In the genomic region with DNA sequence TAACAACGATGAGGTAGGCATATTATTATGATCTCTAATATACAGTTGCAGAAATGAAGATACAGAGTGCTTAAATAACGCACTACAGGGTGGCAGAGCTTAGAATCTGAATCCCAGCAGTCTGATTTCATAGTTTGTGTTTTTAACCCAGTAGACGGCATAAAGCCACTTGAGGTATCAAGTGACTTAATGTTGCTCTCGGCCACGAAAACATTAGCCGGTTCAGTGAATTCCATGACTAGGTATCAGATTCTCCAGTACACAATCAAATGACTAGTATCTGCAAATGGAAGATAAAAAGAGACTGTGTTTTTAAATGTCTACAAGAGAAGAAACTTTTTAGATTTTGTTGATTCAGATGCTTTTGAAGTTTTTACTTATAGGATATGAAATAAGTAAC, we compare ENCODE assay signal across 18 cellular contexts.
"Had no signal": no experiment of that assay in that cellular context is flagged by ENCODE, and none has a peak within 500 bp of the region (broad histone marks: within the 10 kb centered on the region; RNA-seq: fewer than 3 reads in every experiment).

No MANE protein-coding gene starts in this region.

- H3K4me1 ChIP-seq: gastrocnemius medialis, heart left ventricle, left ventricle myocardium inferior, right atrium auricular region had no signal

- ATAC-seq: effector memory CD8-positive, alpha-beta T cell; gastrocnemius medialis; heart left ventricle; mucosa of descending colon; naive thymus-derived CD4-positive, alpha-beta T cell had no signal

- H3K4me3 ChIP-seq: gastrocnemius medialis, heart left ventricle, left ventricle myocardium inferior, mucosa of descending colon, right atrium auricular region had no signal

- H3K27me3 ChIP-seq: gastrocnemius medialis, heart left ventricle, neutrophil, right atrium auricular region had no signal

- H3K9me3 ChIP-seq: gastrocnemius medialis, heart left ventricle, left ventricle myocardium inferior, mucosa of descending colon, neutrophil, right atrium auricular region had no signal

- FAIRE-seq: bronchial epithelial cell had no signal

- DNase-seq: activated CD4-positive, CD25-positive, alpha-beta regulatory T cell treated with anti-CD3 and anti-CD28 coated beads, Interleukin-2, amount 50 U/mL, for 72 hours; activated naive CD4-positive, alpha-beta T cell; activated T-cell treated with anti-CD3 and anti-CD28 coated beads for 4 hours; aorta; effector memory CD8-positive, alpha-beta T cell; gastrocnemius medialis; heart left ventricle; left ventricle myocardium inferior; mucosa of descending colon; naive thymus-derived CD4-positive, alpha-beta T cell; posterior cingulate gyrus; stimulated activated CD4-positive, alpha-beta T cell treated with anti-CD3 and anti-CD28 coated beads, Interleukin-15, amount 100 ng/mL, for 24 hours; stimulated activated CD4-positive, alpha-beta T cell treated with anti-CD3 and anti-CD28 coated beads, Interleukin-4, amount 100 ng/mL, for 1 hour; stimulated activated naive CD4-positive, alpha-beta T cell; T1000 had no signal

- H3K27ac ChIP-seq: gastrocnemius medialis, heart left ventricle, left ventricle myocardium inferior, neutrophil, right atrium auricular region had no signal
